Comparison of ENCODE assay signal across 20 cellular contexts in genomic region chr19:6090634-6091033, GRCh38. TPM values are rescaled to one million over a fixed set of nuclear protein-coding genes. Genes with fewer than 3 reads are reported as not detected.
DNase-seq lines count a peak whose midpoint lies in the region; ATAC-seq, FAIRE-seq and TF ChIP-seq lines count a peak whose summit lies in the region.
"Had no signal": no experiment of that assay in that cellular context is flagged by ENCODE, and none has a peak within 500 bp of the region (broad histone marks: within the 10 kb centered on the region; RNA-seq: fewer than 3 reads in every experiment).

No MANE protein-coding gene starts in this region.

- H3K4me1 ChIP-seq in RWPE2 (ENCODE audit: insufficient read depth, poor library complexity, severe bottlenecking): peaks cover 52% of the 10 kb centered on the region
- peaks cover 0 to 14% (median 10%) of the 10 kb centered on the region in 4 experiments; a peak in 6 of 7 replicates for H3K4me1 ChIP-seq in H1 (replicated peaks in 1 of 4; ENCODE audit: control insufficient read depth in 3 of 4, insufficient read depth in 4 of 4, low read length in 3 of 4)
- H3K4me1 ChIP-seq in mucosa of rectum (ENCODE audit: control insufficient read depth in 2 of 2, insufficient read depth in 2 of 2, low read length in 2 of 2): peaks cover 39 to 43% of the 10 kb centered on the region in 2 donors
- peaks cover 61% of the 10 kb centered on the region for H3K4me1 ChIP-seq in vagina

- TF ChIP-seq RAD21 in H1 (IDR thresholded peaks at IDR 0.05 in 1 of 2, conservative IDR thresholded peaks at IDR 0.05 in 1 of 2; ENCODE audit: low read depth in 2 of 2, low read length in 2 of 2): no peak

- H4K8ac ChIP-seq in H1 (ENCODE audit: extremely low read depth, insufficient read depth, low read length): no peak overlapping the region

- 78% methylated on average over 3 of the region's 3 CpGs; no CpG with 5 or more reads in 1 of the 2 experiments for WGBS in H1 (ENCODE audit: extremely low coverage in 1 of 2, insufficient coverage in 1 of 2, insufficient read length in 1 of 2, insufficient replicate concordance in 2 of 2, low coverage in 1 of 2, low lambda C conversion rate in 2 of 2, missing lambda C conversion rate in 1 of 2), 2 experiments

- H3K4ac ChIP-seq in H1 (replicated peaks; ENCODE audit: insufficient read length, low read depth, low read length): no peak overlapping the region

- H3K9ac ChIP-seq in H1 (replicated peaks in 1 of 4; ENCODE audit: extremely low read depth in 1 of 4, low read depth in 3 of 4, low read length in 3 of 4): no peak overlapping the region
- peak overlapping the region in 1 of 2 donors; percentile 78 for H3K9ac ChIP-seq in mucosa of rectum (ENCODE audit: low read depth in 1 of 2, low read length in 2 of 2)
- H3K9ac ChIP-seq: BLaER1 had no signal

- H3K36me3 ChIP-seq in RWPE2 (ENCODE audit: low read depth) (no peaks in the 10 kb centered on the region), H1 (ENCODE audit: control insufficient read depth in 2 of 4, insufficient read depth in 4 of 4, low read length in 3 of 4) (no peaks in the 10 kb centered on the region), mucosa of rectum (ENCODE audit: control insufficient read depth in 2 of 2, insufficient read depth in 2 of 2, low read length in 2 of 2) (no peaks in the 10 kb centered on the region), vagina (no peaks in the 10 kb centered on the region)
- H3K36me3 ChIP-seq: BLaER1 had no signal

- H3K23me2 ChIP-seq in H1 (ENCODE audit: low read depth, low read length): peaks cover 4% of the 10 kb centered on the region; the same call in 1 of the 2 replicates

- H3K27ac ChIP-seq in RWPE2 (ENCODE audit: poor library complexity, severe bottlenecking) (peak overlapping the region; percentile 88), H1 (ENCODE audit: low read depth, low read length) (no peak overlapping the region), mucosa of rectum (ENCODE audit: low read depth in 2 of 2, low read length in 2 of 2) (peak overlapping the region; percentile 88 to 99), vagina (peak overlapping the region; percentile 87)
- H3K27ac ChIP-seq: BLaER1, PC-9 had no signal

- no peaks in the 10 kb centered on the region for H3K79me1 ChIP-seq in H1 (ENCODE audit: low read depth, low read length)

- no peaks in the 10 kb centered on the region for H4K20me1 ChIP-seq in H1 (replicated peaks in 1 of 2; ENCODE audit: control insufficient read depth in 1 of 2, insufficient read depth in 2 of 2, low read length in 2 of 2)
- H4K20me1 ChIP-seq: BLaER1 had no signal

- TF ChIP-seq POLR2A in H1 (IDR thresholded peaks at IDR 0.05; ENCODE audit: control extremely low read depth in 1 of 2, low read depth in 2 of 2, low read length in 2 of 2) (no peak), vagina (IDR thresholded peaks at IDR 0.05) (no peak)

- H2BK20ac ChIP-seq in H1 (ENCODE audit: low read length): no peak overlapping the region

- POLR2A ChIA-PET in H1 (lab: Charles Lee; ENCODE audit: partially characterized antibody): no interaction called here

- H2AFZ ChIP-seq in H1 (ENCODE audit: low read length): no peak overlapping the region
- H2AFZ ChIP-seq: PC-9 had no signal

- no peak overlapping the region for H2AK5ac ChIP-seq in H1 (ENCODE audit: low read depth, low read length)

- no peak overlapping the region for H3K56ac ChIP-seq in H1 (replicated peaks; ENCODE audit: insufficient read length, low read depth, low read length)

- TF ChIP-seq CTCF in RWPE2 (IDR thresholded peaks at IDR 0.05; ENCODE audit: poor library complexity, severe bottlenecking) (no peak), H1 (IDR thresholded peaks at IDR 0.05; ENCODE audit: control extremely low read depth in 1 of 3, insufficient read depth in 1 of 3, low read depth in 1 of 3, low read length in 3 of 3) (no peak), vagina (IDR thresholded peaks at IDR 0.05) (no peak)

- peak overlapping the region; percentile 48 for H2BK120ac ChIP-seq in H1 (replicated peaks; ENCODE audit: low read depth, low read length)

- no peak for TF ChIP-seq EP300 in H1 (IDR thresholded peaks at IDR 0.05; ENCODE audit: borderline replicate concordance in 1 of 2, low read depth in 2 of 2, low read length in 2 of 2)

- no peak overlapping the region for H4K5ac ChIP-seq in H1 (ENCODE audit: insufficient read length, low read depth, low read length)

- DNase-seq in RWPE2 (ENCODE audit: low spot score) (no peak), H1 (ENCODE audit: low read depth in 1 of 2, low spot score in 2 of 2) (no peak), vagina (ENCODE audit: extremely low spot score in 2 of 2) (no peak), foreskin melanocyte (no peak), cerebellar nuclear complex (lab: John Stamatoyannopoulos, UW) (no peak), DMS 273 (lab: John Stamatoyannopoulos, UW; ENCODE audit: unreplicated experiment) (no peak)
- DNase-seq: CD8-positive, alpha-beta memory T cell; GOT3; Karpas-422; NCI-H1105 treated with DMSO at 0.1 percent for 48 hours; NCI-H1930; NCI-H2171; NCI-H446 treated with DMSO at 0.1 percent for 48 hours; NCI-H774; PC-9 had no signal

- CTCF ChIA-PET in H1 (lab: Charles Lee; ENCODE audit: partially characterized antibody): interaction anchor here (0.9 to 2.6 kb wide), 3 partner anchors 8 to 43 kb away, joined by 3 to 9 read pairs (median 5); no protein-coding TSS in a partner anchor

- no peak overlapping the region for H3K4me3 ChIP-seq in RWPE2 (ENCODE audit: severe bottlenecking)
- no peak overlapping the region for H3K4me3 ChIP-seq in H1 (ENCODE audit: extremely low read depth in 1 of 4, insufficient read depth in 2 of 4, low read depth in 3 of 4, low read length in 4 of 4)
- H3K4me3 ChIP-seq in mucosa of rectum (ENCODE audit: low read length in 2 of 2): no peak overlapping the region
- no peak overlapping the region for H3K4me3 ChIP-seq in vagina
- H3K4me3 ChIP-seq: BLaER1, PC-9 had no signal

- H2BK12ac ChIP-seq in H1 (ENCODE audit: low read depth, low read length): no peak overlapping the region

- H3K27me3 ChIP-seq in RWPE2 (ENCODE audit: insufficient read depth, poor library complexity, severe bottlenecking): no peaks in the 10 kb centered on the region
- peaks cover 0 to 15% (median 13%) of the 10 kb centered on the region in 4 experiments; a peak in 6 of 7 replicates for H3K27me3 ChIP-seq in H1 (replicated peaks in 1 of 4; ENCODE audit: control insufficient read depth in 3 of 4, extremely low read depth in 1 of 4, insufficient read depth in 3 of 4, low read length in 3 of 4)
- no peaks in the 10 kb centered on the region for H3K27me3 ChIP-seq in mucosa of rectum (ENCODE audit: control insufficient read depth in 2 of 2, insufficient read depth in 2 of 2, low read length in 2 of 2)
- H3K27me3 ChIP-seq in vagina: no peaks in the 10 kb centered on the region
- H3K27me3 ChIP-seq: BLaER1 had no signal

- H3K23ac ChIP-seq in H1 (ENCODE audit: insufficient read length): no peak overlapping the region

- no peak for FAIRE-seq in H1 (lab: Jason Lieb, UNC)
- FAIRE-seq: HepG2 had no signal

- no peak overlapping the region for H2BK5ac ChIP-seq in H1 (ENCODE audit: low read depth, low read length)

- no peak for ATAC-seq in RWPE2 (ENCODE audit: low read depth)
- ATAC-seq: HepG2, Right ventricle myocardium inferior had no signal

- no peak overlapping the region for H3K14ac ChIP-seq in H1 (ENCODE audit: insufficient read length)

- H3K79me2 ChIP-seq in H1 (ENCODE audit: control insufficient read depth in 1 of 2, insufficient read depth in 2 of 2, low read length in 2 of 2): no peaks in the 10 kb centered on the region

- H3K9me3 ChIP-seq in RWPE2 (ENCODE audit: severe bottlenecking) (no peaks in the 10 kb centered on the region), H1 (ENCODE audit: insufficient read depth in 2 of 2, low read depth in 1 of 2, low read length in 1 of 2) (no peaks in the 10 kb centered on the region), mucosa of rectum (ENCODE audit: control insufficient read depth in 2 of 2, low read length in 2 of 2) (no peaks in the 10 kb centered on the region), vagina (no peaks in the 10 kb centered on the region)
- H3K9me3 ChIP-seq: BLaER1 had no signal

- no peak overlapping the region for H3K18ac ChIP-seq in H1 (ENCODE audit: extremely low read depth, low read length)

- H3K4me2 ChIP-seq in H1 (ENCODE audit: insufficient read depth in 1 of 2, low read depth in 2 of 2, low read length in 2 of 2): no peak overlapping the region
- H3K4me2 ChIP-seq: BLaER1, PC-9 had no signal

- intact Hi-C loops in vagina (cut with DNase I): no loop called here

- no peak overlapping the region for H4K91ac ChIP-seq in H1 (replicated peaks; ENCODE audit: insufficient read length, low read length)

- no peak overlapping the region for H2BK15ac ChIP-seq in H1 (ENCODE audit: low read length)

TF ChIP-seq in H1, 55 proteins besides CTCF, POLR2A, EP300 and RAD21 (continues in another document):
- TF ChIP-seq POU5F1 (IDR thresholded peaks at IDR 0.05; ENCODE audit: low read depth, low read length) (no peak), NANOG (IDR thresholded peaks at IDR 0.05; ENCODE audit: insufficient read depth, low read depth, low read length, poor library complexity, severe bottlenecking) (no peak), BCL11A (IDR thresholded peaks at IDR 0.05; ENCODE audit: low read depth in 2 of 2, low read length in 2 of 2) (no peak), SP1 (IDR thresholded peaks at IDR 0.05; ENCODE audit: low read depth, low read length) (no peak)

RNA-seq across cellular contexts. Expression of gene RFX2, which starts 19.7 kb away (rescaled TPM):
- 4.8 and 5.5 TPM in 2 replicates for total RNA-seq in H1 (2021; fragmentation: NEBNext Ultra II Directional; extraction: Animal tissue kit (Norgen Biotek cat#: 25700))
- polyA plus RNA-seq in H1 (2011; rRNA removed): 5.3 and 5.9 TPM in 2 replicates
- polyA plus RNA-seq in H1 (2011; cell fraction: cytosol; rRNA removed): 5.6 TPM
- 7.7 TPM for polyA plus RNA-seq in H1 (2011; cell fraction: nucleus; rRNA removed)
- 1.8 to 4.5 TPM (median 3.3 TPM) in 4 replicates for polyA plus RNA-seq in H1 (2012, experiment 1 of 2)
- polyA plus RNA-seq in H1 (2012, experiment 2 of 2): 3.1 TPM
- polyA plus RNA-seq in H1 (2013, experiment 1 of 2): 2.8 TPM
- 3.4 TPM for polyA plus RNA-seq in H1 (2013, experiment 2 of 2)
- 5.0 and 6.5 TPM in 2 replicates for polyA minus RNA-seq in H1 (2011; rRNA and poly(A)+ RNA removed)
- polyA minus RNA-seq in H1 (2011; cell fraction: cytosol; rRNA and poly(A)+ RNA removed): 7.0 TPM
- 9.9 TPM for polyA minus RNA-seq in H1 (2011; cell fraction: nucleus; rRNA and poly(A)+ RNA removed)
- total RNA-seq in vagina: 12.0 TPM

RNA-seq across cellular contexts. Expression of gene ACSBG2, which starts 44.8 kb away (rescaled TPM):
- total RNA-seq in H1 (2021; fragmentation: NEBNext Ultra II Directional; extraction: Animal tissue kit (Norgen Biotek cat#: 25700)): not detected in 2 replicates
- polyA plus RNA-seq in H1 (2011; rRNA removed): not detected in 2 replicates
- polyA plus RNA-seq in H1 (2011; cell fraction: cytosol; rRNA removed): not detected
- not detected for polyA plus RNA-seq in H1 (2011; cell fraction: nucleus; rRNA removed)
- not detected in 4 replicates for polyA plus RNA-seq in H1 (2012, experiment 1 of 2)
- polyA plus RNA-seq in H1 (2012, experiment 2 of 2): not detected
- polyA plus RNA-seq in H1 (2013, experiment 1 of 2): 0.02 TPM
- polyA plus RNA-seq in H1 (2013, experiment 2 of 2): not detected
- polyA minus RNA-seq in H1 (2011; rRNA and poly(A)+ RNA removed): not detected in 2 replicates
- polyA minus RNA-seq in H1 (2011; cell fraction: cytosol; rRNA and poly(A)+ RNA removed): not detected
- not detected for polyA minus RNA-seq in H1 (2011; cell fraction: nucleus; rRNA and poly(A)+ RNA removed)
- not detected for total RNA-seq in vagina
- total RNA-seq: CD8-positive, alpha-beta memory T cell; Daoy; HepG2; PC-9; Right ventricle myocardium inferior had no signal
- polyA plus RNA-seq: CD8-positive, alpha-beta memory T cell; HepG2 had no signal
